12 cellular contexts compared by ENCODE assay signal in the genomic region with DNA sequence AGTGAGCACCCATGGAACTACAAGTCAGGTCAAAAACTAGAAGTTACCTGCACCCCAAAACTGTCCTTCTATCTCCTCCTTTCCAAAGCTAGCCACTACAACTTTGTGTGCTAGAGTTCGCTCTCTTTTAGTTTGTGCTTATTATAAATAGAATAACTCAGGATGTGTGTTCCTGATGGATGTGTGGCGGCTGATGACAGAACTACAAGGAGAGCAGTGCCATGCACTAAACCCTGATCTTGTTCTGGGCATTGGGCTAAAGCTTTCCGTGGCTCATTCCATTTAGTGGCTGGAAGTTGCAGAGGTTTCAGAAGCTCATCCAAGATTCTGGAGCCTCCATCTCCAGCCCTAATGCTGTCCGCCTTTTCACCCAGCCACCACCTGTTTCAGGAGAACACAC. TPM values are rescaled to one million over a fixed set of nuclear protein-coding genes. Genes with fewer than 3 reads are reported as not detected.
DNase-seq lines count a peak whose midpoint lies in the region; ATAC-seq, FAIRE-seq and TF ChIP-seq lines count a peak whose summit lies in the region.
"Not testable (repeated sequence)": the region's sequence is repeated elsewhere in the genome, so short reads cannot be mapped to it uniquely, and the experiment has no call there.
"Had no signal": no experiment of that assay in that cellular context is flagged by ENCODE, and none has a peak within 500 bp of the region (broad histone marks: within the 10 kb centered on the region; RNA-seq: fewer than 3 reads in every experiment).

No MANE protein-coding gene starts in this region.

- H3K4me3 ChIP-seq in K562; heart right ventricle; right cardiac atrium (ENCODE audit: low read length): not testable (repeated sequence)

- TF ChIP-seq EP300 in K562 (IDR thresholded peaks at IDR 0.05; ENCODE audit: low read length), result not testable (repeated sequence)

- H2AFZ ChIP-seq in K562 (ENCODE audit: low read depth, low read length), result not testable (repeated sequence)

- H3K79me2 ChIP-seq in K562 (ENCODE audit: control insufficient read depth, insufficient read depth, low read length), result not testable (repeated sequence)

- 33% methylated on average over 1 of the region's 4 CpGs for WGBS in K562 (ENCODE audit: insufficient coverage, low coverage, missing lambda C conversion rate)
- 51 to 71% methylated on average over 2 of the region's 4 CpGs for WGBS in heart right ventricle, 2 donors
- WGBS in right cardiac atrium, result 74% methylated on average over 2 of the region's 4 CpGs

- FAIRE-seq in K562 (lab: Jason Lieb, UNC), result peak; percentile 19

- H4K20me1 ChIP-seq in K562 (replicated peaks; ENCODE audit: control insufficient read depth, insufficient read depth, low read length), result not testable (repeated sequence)

- not testable (repeated sequence) for TF ChIP-seq POLR2A in K562 (conservative IDR thresholded peaks at IDR 0.05)

- H3K4me1 ChIP-seq in K562 (replicated peaks in 1 of 2; ENCODE audit: control insufficient read depth in 2 of 2, insufficient read depth in 2 of 2, low read length in 2 of 2); heart right ventricle; right cardiac atrium (ENCODE audit: control insufficient read depth, insufficient read depth, low read length): not testable (repeated sequence)

- H3K36me3 ChIP-seq in K562 (ENCODE audit: control insufficient read depth, insufficient read depth, low read length); heart right ventricle: not testable (repeated sequence)

- TF ChIP-seq RAD21 in K562 (CRISPR knock-in tag; conservative IDR thresholded peaks at IDR 0.05 in 1 of 2, IDR thresholded peaks at IDR 0.05 in 1 of 2), result not testable (repeated sequence)

- not testable (repeated sequence) for H3K27me3 ChIP-seq in K562 (ENCODE audit: control insufficient read depth in 2 of 2, insufficient read depth in 2 of 2, low read length in 2 of 2); heart right ventricle; right cardiac atrium (ENCODE audit: control insufficient read depth, insufficient read depth)

- ATAC-seq in K562, result not testable (repeated sequence)
- ATAC-seq in Right ventricle myocardium superior (ENCODE audit: poor library complexity) (peak; percentile 94), heart right ventricle (peak; percentile 46 to 84 (median 76)), right cardiac atrium (peak; percentile 40 to 76)

- H3K9me3 ChIP-seq in K562 (replicated peaks; ENCODE audit: control insufficient read depth, insufficient read depth, low read depth, low read length); heart right ventricle; right cardiac atrium (ENCODE audit: control insufficient read depth, low read length): not testable (repeated sequence)

- in situ Hi-C loops in K562 (cut with MboI), result not testable (repeated sequence)

- not testable (repeated sequence) for H3K27ac ChIP-seq in K562 (ENCODE audit: extremely low read depth, low read depth, low read length); heart right ventricle; right cardiac atrium (ENCODE audit: low read length)

- TF ChIP-seq CTCF in K562 (IDR thresholded peaks at IDR 0.05 in 2 of 3, conservative IDR thresholded peaks at IDR 0.05 in 1 of 3; ENCODE audit: insufficient read depth in 2 of 3, low read depth in 1 of 3, low read length in 3 of 3); heart right ventricle (IDR thresholded peaks at IDR 0.05): not testable (repeated sequence)

- not testable (repeated sequence) for H3K9ac ChIP-seq in K562 (ENCODE audit: insufficient read depth in 1 of 2, low read depth in 2 of 2, low read length in 2 of 2)

- not testable (repeated sequence) for BruUV-seq in K562 (replicated peaks; lab: Mats Ljungman, UMichigan)

- H3K4me2 ChIP-seq in K562 (ENCODE audit: insufficient read depth, low read length), result not testable (repeated sequence)

- intact Hi-C loops in K562 (cut with micrococcal nuclease); Right ventricle myocardium superior (cut with DNase I); heart right ventricle (cut with DNase I); right cardiac atrium (cut with DNase I): not testable (repeated sequence)

- POLR2A ChIA-PET in K562 (lab: Yijun Ruan, JAX), result not testable (repeated sequence)

- CTCF ChIA-PET in K562 (lab: Yijun Ruan, JAX; ENCODE audit: low intra/inter-chr PET ratio), result not testable (repeated sequence)

- not testable (repeated sequence) for DNase-seq in K562 (ENCODE audit: extremely low read depth in 1 of 4, low spot score in 3 of 4); Right ventricle myocardium superior; heart right ventricle; right cardiac atrium

- not testable (repeated sequence) for H3K9me1 ChIP-seq in K562 (ENCODE audit: control insufficient read depth, insufficient read depth, low read length)

RNA-seq across cellular contexts. Expression of a gene that starts 37.7 kb away (rescaled TPM):
- not detected in 2 replicates for total RNA-seq in K562 (2011; cell fraction: chromatin; rRNA removed; ENCODE audit: low replicate concordance)
- not detected in 2 replicates for total RNA-seq in K562 (2011; cell fraction: nucleolus; rRNA removed)
- not detected in 2 replicates for total RNA-seq in K562 (2011; cell fraction: nucleoplasm; rRNA removed)
- not detected in 2 replicates for total RNA-seq in K562 (2014; rRNA removed)
- total RNA-seq in K562 (2014; rRNA removed; fragmentation: Illumina TruSeq; extraction: Trizol), result not detected in 2 replicates
- total RNA-seq in K562 (2015; rRNA removed; fragmentation: Illumina TruSeq; extraction: Trizol), result not detected in 2 replicates
- not detected in 2 replicates for total RNA-seq in K562 (2021)
- not detected in 2 replicates for polyA plus RNA-seq in K562 (2011; rRNA removed)
- not detected in 2 replicates for polyA plus RNA-seq in K562 (2011; cell fraction: cytosol; rRNA removed)
- polyA plus RNA-seq in K562 (2011; cell fraction: nucleus; rRNA removed), result not detected in 2 replicates
- polyA plus RNA-seq in K562 (2012), result not detected in 2 replicates
- polyA plus RNA-seq in K562 (2014; fragmentation: Illumina TruSeq; extraction: Trizol), result not detected in 2 replicates
- not detected for polyA plus RNA-seq in K562 (2014; fragmentation: Nextera tagmentation; extraction: Ambion mirVana)
- polyA plus RNA-seq in K562 (2014; rRNA removed), result not detected in 2 replicates
- polyA minus RNA-seq in K562 (2011; rRNA and poly(A)+ RNA removed), result not detected in 2 replicates
- polyA minus RNA-seq in K562 (2011; cell fraction: cytosol; rRNA and poly(A)+ RNA removed), result not detected in 2 replicates
- not detected in 2 replicates for polyA minus RNA-seq in K562 (2011; cell fraction: nucleus; rRNA and poly(A)+ RNA removed)
- total RNA-seq in Right ventricle myocardium superior, result 0.91 TPM
- total RNA-seq in heart right ventricle, result 1 to 10 TPM in 4 of 10 donors, under 1 TPM in 4, not detected in 2; 0.37 to 6.8 (median 1.4) TPM
- polyA plus RNA-seq in heart right ventricle, result 1 to 10 TPM in 1 of 2 donors, under 1 TPM in 1; 0.59 to 2.0 TPM
- total RNA-seq in right cardiac atrium, result 1 to 10 TPM in 1 of 4 donors, under 1 TPM in 3; 0.26 to 5.8 (median 0.68) TPM
- polyA plus RNA-seq in right cardiac atrium, result 6.0 TPM
- total RNA-seq: A673; CD4-positive, alpha-beta memory T cell; CD4-positive, CD25-positive, alpha-beta regulatory T cell; CD8-positive, alpha-beta memory T cell; Daoy; G401; GM12878 had no signal
- polyA plus RNA-seq: CD14-positive monocyte; CD4-positive, alpha-beta memory T cell; CD4-positive, CD25-positive, alpha-beta regulatory T cell; CD8-positive, alpha-beta memory T cell; GM12878 had no signal
